Comparison of ENCODE assay signal across 1 cellular context in the genomic region with DNA sequence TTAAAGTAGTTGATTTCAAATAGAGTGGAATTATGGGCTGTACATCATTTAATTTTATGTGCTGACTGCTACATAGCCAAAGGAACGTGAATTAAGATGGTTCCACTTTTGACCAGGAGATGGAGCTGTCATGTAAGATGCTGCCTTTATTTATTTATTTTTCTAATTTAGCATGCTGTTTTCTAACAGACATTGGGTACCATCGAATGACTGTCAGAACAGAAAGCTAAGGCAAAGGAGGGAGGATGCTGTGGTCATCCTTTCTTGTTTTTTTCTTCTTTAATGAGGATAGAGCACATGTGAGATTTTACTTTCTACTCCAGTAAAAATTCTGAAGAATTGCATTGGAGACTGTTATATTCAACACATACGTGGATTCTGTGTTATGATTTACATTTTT.
TF ChIP-seq lines count a peak whose summit lies in the region.

SCN2A (plus strand) TSS at position 185 of the 400 bp plus-strand sequence. CDS start 56,410 bp downstream, outside the sequence.

TF ChIP-seq in HepG2, 621 proteins besides CTCF, POLR2A, EP300 and RAD21 (continued from another document):
- no peak for TF ChIP-seq NR1H2 (CRISPR knock-in tag; IDR thresholded peaks at IDR 0.05; ENCODE audit: borderline replicate concordance, low read depth)
- TF ChIP-seq MIXL1 (CRISPR knock-in tag; IDR thresholded peaks at IDR 0.05) = peak; percentile 42; the same call in 1 of the 2 replicates
- TF ChIP-seq HINFP (CRISPR knock-in tag; IDR thresholded peaks at IDR 0.05; ENCODE audit: low read depth) = no peak
- no peak for TF ChIP-seq PBX2 (CRISPR knock-in tag; IDR thresholded peaks at IDR 0.05)
- no peak for TF ChIP-seq KLF11 (CRISPR knock-in tag; IDR thresholded peaks at IDR 0.05)
- TF ChIP-seq ZNF841 (CRISPR knock-in tag; IDR thresholded peaks at IDR 0.05; ENCODE audit: borderline replicate concordance) = no peak
- TF ChIP-seq, protein P1, sequence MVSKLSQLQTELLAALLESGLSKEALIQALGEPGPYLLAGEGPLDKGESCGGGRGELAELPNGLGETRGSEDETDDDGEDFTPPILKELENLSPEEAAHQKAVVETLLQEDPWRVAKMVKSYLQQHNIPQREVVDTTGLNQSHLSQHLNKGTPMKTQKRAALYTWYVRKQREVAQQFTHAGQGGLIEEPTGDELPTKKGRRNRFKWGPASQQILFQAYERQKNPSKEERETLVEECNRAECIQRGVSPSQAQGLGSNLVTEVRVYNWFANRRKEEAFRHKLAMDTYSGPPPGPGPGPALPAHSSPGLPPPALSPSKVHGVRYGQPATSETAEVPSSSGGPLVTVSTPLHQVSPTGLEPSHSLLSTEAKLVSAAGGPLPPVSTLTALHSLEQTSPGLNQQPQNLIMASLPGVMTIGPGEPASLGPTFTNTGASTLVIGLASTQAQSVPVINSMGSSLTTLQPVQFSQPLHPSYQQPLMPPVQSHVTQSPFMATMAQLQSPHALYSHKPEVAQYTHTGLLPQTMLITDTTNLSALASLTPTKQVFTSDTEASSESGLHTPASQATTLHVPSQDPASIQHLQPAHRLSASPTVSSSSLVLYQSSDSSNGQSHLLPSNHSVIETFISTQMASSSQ (IDR thresholded peaks at IDR 0.05; ENCODE audit: low read depth) = no peak
- TF ChIP-seq, protein P1 (CRISPR knock-in tag; IDR thresholded peaks at IDR 0.05; ENCODE audit: borderline replicate concordance) = no peak
- peak; percentile 81; the same call in 1 of the 2 replicates for TF ChIP-seq MIER2 (CRISPR knock-in tag; IDR thresholded peaks at IDR 0.05)
- TF ChIP-seq ZNF652 (CRISPR knock-in tag; IDR thresholded peaks at IDR 0.05; ENCODE audit: borderline replicate concordance, low read depth) = no peak
